ENCODE assay signal across 23 cellular contexts in the genomic region with DNA sequence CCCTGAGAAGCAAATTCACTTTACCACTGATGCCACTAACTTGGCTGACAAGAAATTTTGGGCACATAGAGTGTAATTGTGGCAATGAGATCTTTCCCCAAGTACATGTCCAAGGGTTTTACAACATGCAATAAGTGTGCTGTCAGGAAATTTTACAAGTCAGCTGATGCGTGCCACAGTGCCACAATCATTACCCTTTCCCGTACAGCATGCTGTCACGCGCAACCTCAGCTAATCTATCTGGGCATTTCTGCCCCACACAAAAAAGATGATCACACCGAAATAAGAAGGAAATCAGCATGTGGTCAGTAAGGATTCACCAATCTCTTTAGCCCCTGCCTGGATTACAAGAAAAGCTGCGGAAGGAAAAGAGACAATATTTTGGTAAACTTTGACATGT.
"Had no signal": no experiment of that assay in that cellular context is flagged by ENCODE, and none has a peak within 500 bp of the region (broad histone marks: within the 10 kb centered on the region; RNA-seq: fewer than 3 reads in every experiment).

No MANE protein-coding gene starts in this region.

- H3K9me3 Mint-ChIP-seq: immature natural killer cell had no signal

- H3K4me3 ChIP-seq: dorsolateral prefrontal cortex, gastroesophageal sphincter, psoas muscle, right lobe of liver, spleen, tibial artery, upper lobe of right lung had no signal

- DNase-seq: cerebellar nuclear complex; cortex of kidney; dorsolateral prefrontal cortex; effector CD8-positive, alpha-beta T cell; glutamatergic neuron; immature natural killer cell; kidney; left cardiac atrium; mesendoderm; naive thymus-derived CD4-positive, alpha-beta T cell; nephron progenitor cell; psoas muscle; retina; right lobe of liver; spleen; stimulated activated CD4-positive, alpha-beta T cell treated with anti-CD3 and anti-CD28 coated beads, Interleukin-15, amount 100 ng/mL, for 24 hours; stimulated activated CD4-positive, alpha-beta T cell treated with anti-CD3 and anti-CD28 coated beads, Interleukin-1b, Interleukin-23, amount 100 ng/mL, for 48 hours; stimulated activated CD4-positive, alpha-beta T cell treated with anti-CD3 and anti-CD28 coated beads, Interleukin-4, amount 100 ng/mL, for 24 hours; tibial artery; upper lobe of right lung had no signal

- H3K4me3 Mint-ChIP-seq: immature natural killer cell; naive thymus-derived CD4-positive, alpha-beta T cell; nephron progenitor cell; stimulated activated memory B cell treated with anti-CD40 and anti-IgM and Interleukin-4, amounts not matched to agents 10 μg/mL and 1 μg/mL and 100 μg/mL, for 72 hours; stimulated activated naive CD8-positive, alpha-beta T cell treated with anti-CD3 and anti-CD28 coated beads, Interleukin-15, Interleukin-2, amounts not matched to agents 100 ng/mL and 50 ng/mL, for 24 hours had no signal

- ATAC-seq: gastroesophageal sphincter; left cardiac atrium; naive thymus-derived CD4-positive, alpha-beta T cell; psoas muscle; right lobe of liver; stimulated activated memory B cell treated with anti-CD40 and anti-IgM and Interleukin-4, amounts not matched to agents 10 μg/mL and 1 μg/mL and 100 μg/mL, for 72 hours; upper lobe of right lung had no signal

- H3K4me1 Mint-ChIP-seq: immature natural killer cell, nephron progenitor cell had no signal

- H3K36me3 ChIP-seq: gastroesophageal sphincter, right lobe of liver, spleen, tibial artery, upper lobe of right lung had no signal

- FAIRE-seq: kidney had no signal

- H3K9me3 ChIP-seq: psoas muscle, right lobe of liver, tibial artery, upper lobe of right lung had no signal

- H3K27ac ChIP-seq: dorsolateral prefrontal cortex, gastroesophageal sphincter, psoas muscle, right lobe of liver, spleen, tibial artery, upper lobe of right lung had no signal

- H3K27ac Mint-ChIP-seq: immature natural killer cell; naive thymus-derived CD4-positive, alpha-beta T cell; nephron progenitor cell; stimulated activated memory B cell treated with anti-CD40 and anti-IgM and Interleukin-4, amounts not matched to agents 10 μg/mL and 1 μg/mL and 100 μg/mL, for 72 hours; stimulated activated naive CD8-positive, alpha-beta T cell treated with anti-CD3 and anti-CD28 coated beads, Interleukin-15, Interleukin-2, amounts not matched to agents 100 ng/mL and 50 ng/mL, for 24 hours had no signal

- H3K4me1 ChIP-seq: gastroesophageal sphincter, psoas muscle, right lobe of liver, spleen, tibial artery, upper lobe of right lung had no signal

- H3K27me3 ChIP-seq: dorsolateral prefrontal cortex, gastroesophageal sphincter, spleen, tibial artery, upper lobe of right lung had no signal
